Comparison of ENCODE assay signal across 1 cellular context in the genomic region with DNA sequence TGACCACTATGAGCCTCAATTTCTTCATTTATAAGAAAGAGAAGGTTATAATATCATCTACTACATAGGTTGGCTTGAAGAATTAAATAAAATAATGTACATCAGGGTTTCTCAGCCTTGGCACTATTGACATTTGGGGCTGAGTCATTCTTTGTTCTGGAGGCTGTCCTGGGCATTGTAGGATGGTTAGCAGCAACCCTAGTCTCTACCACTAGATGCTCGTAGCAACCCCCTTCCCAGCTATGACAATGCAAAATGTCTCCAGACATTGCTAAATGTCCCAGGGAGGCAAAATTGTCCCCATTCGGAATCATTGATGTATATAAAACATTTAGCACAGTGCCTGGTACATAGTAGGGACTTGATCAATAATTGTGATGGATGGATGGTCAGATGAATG.
TF ChIP-seq lines count a peak whose summit lies in the region.

No MANE protein-coding gene starts in this region.

TF ChIP-seq in SK-N-SH treated with all-trans-retinoic acid at 6 μM for 48 hours, 23 proteins besides CTCF, POLR2A, EP300 and RAD21 (continued from another document):
- no peak for TF ChIP-seq TSHZ2 (CRISPR knock-in tag; IDR thresholded peaks at IDR 0.05)
- TF ChIP-seq OSR1 (CRISPR knock-in tag; IDR thresholded peaks at IDR 0.05) = no peak
- TF ChIP-seq ZNF8 (CRISPR knock-in tag; IDR thresholded peaks at IDR 0.05) = no peak
- TF ChIP-seq ZC3H10 (CRISPR knock-in tag; IDR thresholded peaks at IDR 0.05) = no peak
- TF ChIP-seq, protein P1, sequence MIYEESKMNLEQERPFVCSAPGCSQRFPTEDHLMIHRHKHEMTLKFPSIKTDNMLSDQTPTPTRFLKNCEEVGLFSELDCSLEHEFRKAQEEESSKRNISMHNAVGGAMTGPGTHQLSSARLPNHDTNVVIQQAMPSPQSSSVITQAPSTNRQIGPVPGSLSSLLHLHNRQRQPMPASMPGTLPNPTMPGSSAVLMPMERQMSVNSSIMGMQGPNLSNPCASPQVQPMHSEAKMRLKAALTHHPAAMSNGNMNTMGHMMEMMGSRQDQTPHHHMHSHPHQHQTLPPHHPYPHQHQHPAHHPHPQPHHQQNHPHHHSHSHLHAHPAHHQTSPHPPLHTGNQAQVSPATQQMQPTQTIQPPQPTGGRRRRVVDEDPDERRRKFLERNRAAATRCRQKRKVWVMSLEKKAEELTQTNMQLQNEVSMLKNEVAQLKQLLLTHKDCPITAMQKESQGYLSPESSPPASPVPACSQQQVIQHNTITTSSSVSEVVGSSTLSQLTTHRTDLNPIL (CRISPR knock-in tag; IDR thresholded peaks at IDR 0.05; ENCODE audit: low read depth) = no peak
- TF ChIP-seq ZFP30 (CRISPR knock-in tag; IDR thresholded peaks at IDR 0.05) = no peak
- TF ChIP-seq BACH2 (CRISPR knock-in tag; IDR thresholded peaks at IDR 0.05; ENCODE audit: borderline replicate concordance) = no peak
- TF ChIP-seq RARB (CRISPR knock-in tag; IDR thresholded peaks at IDR 0.05) = no peak
- TF ChIP-seq TCF4 (CRISPR knock-in tag; IDR thresholded peaks at IDR 0.05; ENCODE audit: borderline replicate concordance) = no peak
- TF ChIP-seq ZNF70 (CRISPR knock-in tag; IDR thresholded peaks at IDR 0.05) = no peak
- TF ChIP-seq ZFP3 (CRISPR knock-in tag; IDR thresholded peaks at IDR 0.05) = no peak
- TF ChIP-seq ISL1 (CRISPR knock-in tag; IDR thresholded peaks at IDR 0.05) = no peak
- TF ChIP-seq, protein P2, sequence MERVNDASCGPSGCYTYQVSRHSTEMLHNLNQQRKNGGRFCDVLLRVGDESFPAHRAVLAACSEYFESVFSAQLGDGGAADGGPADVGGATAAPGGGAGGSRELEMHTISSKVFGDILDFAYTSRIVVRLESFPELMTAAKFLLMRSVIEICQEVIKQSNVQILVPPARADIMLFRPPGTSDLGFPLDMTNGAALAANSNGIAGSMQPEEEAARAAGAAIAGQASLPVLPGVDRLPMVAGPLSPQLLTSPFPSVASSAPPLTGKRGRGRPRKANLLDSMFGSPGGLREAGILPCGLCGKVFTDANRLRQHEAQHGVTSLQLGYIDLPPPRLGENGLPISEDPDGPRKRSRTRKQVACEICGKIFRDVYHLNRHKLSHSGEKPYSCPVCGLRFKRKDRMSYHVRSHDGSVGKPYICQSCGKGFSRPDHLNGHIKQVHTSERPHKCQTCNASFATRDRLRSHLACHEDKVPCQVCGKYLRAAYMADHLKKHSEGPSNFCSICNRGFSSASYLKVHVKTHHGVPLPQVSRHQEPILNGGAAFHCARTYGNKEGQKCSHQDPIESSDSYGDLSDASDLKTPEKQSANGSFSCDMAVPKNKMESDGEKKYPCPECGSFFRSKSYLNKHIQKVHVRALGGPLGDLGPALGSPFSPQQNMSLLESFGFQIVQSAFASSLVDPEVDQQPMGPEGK (CRISPR knock-in tag; IDR thresholded peaks at IDR 0.05; ENCODE audit: borderline replicate concordance) = no peak
